Comparison of ENCODE assay signal across 8 cellular contexts in genomic region chr3:111737712-111738097, GRCh38.
DNase-seq lines count a peak whose midpoint lies in the region; ATAC-seq and TF ChIP-seq lines count a peak whose summit lies in the region.

No MANE protein-coding gene starts in this region.

- intact Hi-C loops in heart left ventricle (cut with DNase I), result loop anchor here in 9 of 10 donors (1.0 to 10.0 kb wide), 8 partner anchors 45 to 230 kb away; no protein-coding TSS in a partner anchor

- peak in 1 of 2 donors; percentile 88 for TF ChIP-seq EP300 in tibial nerve (IDR thresholded peaks at IDR 0.05)

- 6 to 10% (median 7%) methylated on average over 3 of the region's 3 CpGs for WGBS in heart left ventricle, 4 donors
- WGBS in tibial nerve, 2 donors, result 24 to 37% methylated on average over 3 of the region's 3 CpGs

- H3K4me1 ChIP-seq in heart left ventricle (peaks cover 7 to 67% (median 50%) of the 10 kb centered on the region in 12 donors), tibial nerve (peaks cover 0 to 43% (median 18%) of the 10 kb centered on the region in 4 donors)

- peak; percentile 77 to 88 (median 79) for ATAC-seq in heart left ventricle

- no peak for TF ChIP-seq POLR2A in heart left ventricle (IDR thresholded peaks at IDR 0.05)
- TF ChIP-seq POLR2A in tibial nerve (IDR thresholded peaks at IDR 0.05), result no peak

- TF ChIP-seq CTCF in heart left ventricle (IDR thresholded peaks at IDR 0.05), result no peak
- no peak for TF ChIP-seq CTCF in tibial nerve (IDR thresholded peaks at IDR 0.05)
- no peak for TF ChIP-seq CTCF in WERI-Rb-1 (IDR thresholded peaks at IDR 0.05; ENCODE audit: low read depth, low read length)

- H3K36me3 ChIP-seq in heart left ventricle (no peaks in the 10 kb centered on the region), tibial nerve (no peaks in the 10 kb centered on the region), WERI-Rb-1 (no peaks in the 10 kb centered on the region)

- H3K27me3 ChIP-seq in heart left ventricle, result no peaks in the 10 kb centered on the region
- H3K27me3 ChIP-seq in tibial nerve, result no peaks in the 10 kb centered on the region
- H3K27me3 ChIP-seq in WERI-Rb-1 (ENCODE audit: insufficient read depth, low read depth, severe bottlenecking), result no peaks in the 10 kb centered on the region

- H3K9me3 ChIP-seq in heart left ventricle (no peaks in the 10 kb centered on the region), tibial nerve (no peaks in the 10 kb centered on the region), WERI-Rb-1 (ENCODE audit: severe bottlenecking) (no peaks in the 10 kb centered on the region)

- DNase-seq in DMS53 (lab: John Stamatoyannopoulos, UW) (peak; percentile 42), DMS53 treated with DMSO at 0.1 percent for 48 hours (lab: John Stamatoyannopoulos, UW; ENCODE audit: unreplicated experiment) (no peak), M059J (ENCODE audit: low read depth) (peak; percentile 99), heart left ventricle (peak in 4 of 5 donors; percentile 58 to 76 (median 72)), tibial nerve (ENCODE audit: low spot score in 2 of 2) (peak; percentile 46 to 87), NCI-H1930 (lab: John Stamatoyannopoulos, UW) (no peak), NCI-H1092 (lab: John Stamatoyannopoulos, UW) (no peak), WERI-Rb-1 (no peak)

- H3K27ac ChIP-seq in heart left ventricle (peak overlapping the region; percentile 74 to 88 (median 82)), tibial nerve (peak overlapping the region in 3 of 4 donors; percentile 21 to 85 (median 70)), WERI-Rb-1 (no peak overlapping the region)

- H3K4me3 ChIP-seq in heart left ventricle (no peak overlapping the region), tibial nerve (no peak overlapping the region), WERI-Rb-1 (ENCODE audit: low read depth, low read length) (no peak overlapping the region)

Comparison
In these comparisons a context has a peak if more than half of its experiments do, and no peak if none do; other contexts are left out.
1. DNase-seq: peak in DMS53 (single experiment), M059J (single experiment), heart left ventricle (4 of 5) and tibial nerve (2 of 2); none in DMS53 treated with DMSO at 0.1 percent for 48 hours (single experiment), NCI-H1930 (0 of 2), NCI-H1092 (single experiment) and WERI-Rb-1 (single experiment).